ENCODE assay signal across 21 cellular contexts in genomic region chr16:72977127-72977526, GRCh38.
DNase-seq lines count a peak whose midpoint lies in the region; ATAC-seq and TF ChIP-seq lines count a peak whose summit lies in the region.
"Had no signal": no experiment of that assay in that cellular context is flagged by ENCODE, and none has a peak within 500 bp of the region (broad histone marks: within the 10 kb centered on the region; RNA-seq: fewer than 3 reads in every experiment).

No MANE protein-coding gene starts in this region.

- H3K36me3 Mint-ChIP-seq in CD14-positive monocyte = peaks cover 2 to 9% of the 10 kb centered on the region in 2 donors
- peaks cover 4% of the 10 kb centered on the region for H3K36me3 Mint-ChIP-seq in chondrocyte (ENCODE audit: low read depth)

- no peaks in the 10 kb centered on the region for H3K9me2 ChIP-seq in MM.1S (replicated peaks; ENCODE audit: insufficient read depth, low read length)

- TF ChIP-seq CTCF in CD14-positive monocyte (IDR thresholded peaks at IDR 0.05) (no peak), chondrocyte (IDR thresholded peaks at IDR 0.05) (no peak), lower lobe of right lung (IDR thresholded peaks at IDR 0.05) (no peak), psoas muscle (IDR thresholded peaks at IDR 0.05) (no peak), MM.1S (IDR thresholded peaks at IDR 0.05; ENCODE audit: low read length) (no peak), esophagus muscularis mucosa (IDR thresholded peaks at IDR 0.05) (no peak), foreskin fibroblast (IDR thresholded peaks at IDR 0.05; ENCODE audit: low read depth, low read length) (no peak)

- H3K27me3 ChIP-seq in lower lobe of right lung (ENCODE audit: low read depth) (no peaks in the 10 kb centered on the region), psoas muscle (ENCODE audit: insufficient read depth in 3 of 3, low read length in 2 of 3) (no peaks in the 10 kb centered on the region), MM.1S (replicated peaks; ENCODE audit: insufficient read depth, low read length) (no peaks in the 10 kb centered on the region), esophagus muscularis mucosa (no peaks in the 10 kb centered on the region)
- H3K27me3 ChIP-seq: SJSA1 had no signal

- TF ChIP-seq EP300 in esophagus muscularis mucosa (IDR thresholded peaks at IDR 0.05) = no peak

- H3K4me3 ChIP-seq in lower lobe of right lung (no peak overlapping the region), psoas muscle (no peak overlapping the region), MM.1S (ENCODE audit: low read length) (no peak overlapping the region), esophagus muscularis mucosa (no peak overlapping the region), foreskin fibroblast (ENCODE audit: low read depth in 1 of 2, low read length in 2 of 2) (no peak overlapping the region)
- H3K4me3 ChIP-seq: HAP-1, SJSA1 had no signal

- H3K4me1 Mint-ChIP-seq in CD14-positive monocyte = peaks cover 33% of the 10 kb centered on the region
- H3K4me1 Mint-ChIP-seq in chondrocyte (ENCODE audit: low read depth) = peaks cover 94% of the 10 kb centered on the region

- no peaks in the 10 kb centered on the region for H3K79me2 ChIP-seq in MM.1S (ENCODE audit: low read length)

- no peak for TF ChIP-seq POLR2A in esophagus muscularis mucosa (IDR thresholded peaks at IDR 0.05; ENCODE audit: low read depth)

- H3K9ac ChIP-seq in MM.1S (ENCODE audit: low read length) = no peak overlapping the region
- H3K9ac ChIP-seq: KMS-11 had no signal

- H3K9me3 ChIP-seq in lower lobe of right lung = no peaks in the 10 kb centered on the region
- no peaks in the 10 kb centered on the region for H3K9me3 ChIP-seq in psoas muscle
- H3K9me3 ChIP-seq in MM.1S (replicated peaks; ENCODE audit: insufficient read depth, low read length) = no peaks in the 10 kb centered on the region
- H3K9me3 ChIP-seq in esophagus muscularis mucosa = no peaks in the 10 kb centered on the region
- H3K9me3 ChIP-seq: HAP-1, SJSA1 had no signal

- intact Hi-C loops in CD14-positive monocyte (cut with micrococcal nuclease) = loop anchor here in 1 of 2 donors (5.0 to 10.0 kb wide), 4 partner anchors 35 to 218 kb away; partner anchors contain the start of gene ZFHX3
- intact Hi-C loops in lower lobe of right lung (cut with DNase I) = no loop called here
- intact Hi-C loops in psoas muscle (cut with DNase I) = no loop called here
- intact Hi-C loops in esophagus muscularis mucosa (cut with DNase I) = no loop called here

- H3K4me3 Mint-ChIP-seq in CD14-positive monocyte = peak overlapping the region in 1 of 2 donors; percentile 28
- H3K4me3 Mint-ChIP-seq in chondrocyte (ENCODE audit: unreplicated experiment) = no peak overlapping the region

- WGBS in psoas muscle, 3 donors = 72 to 93% (median 76%) methylated on average over 7 of the region's 7 CpGs
- WGBS in esophagus muscularis mucosa = 85% methylated on average over 7 of the region's 7 CpGs

- H3F3A ChIP-seq in MM.1S (ENCODE audit: insufficient read depth, low read length) = no peaks in the 10 kb centered on the region

- H2AFZ ChIP-seq in MM.1S (ENCODE audit: low read length) = no peak overlapping the region

- H3K4me2 ChIP-seq in MM.1S (ENCODE audit: low read depth, low read length) = no peak overlapping the region
- H3K4me2 ChIP-seq: KMS-11 had no signal

- H4K20me1 ChIP-seq in MM.1S (ENCODE audit: insufficient read depth, low read length) = no peaks in the 10 kb centered on the region

- no peaks in the 10 kb centered on the region for H3K9me3 Mint-ChIP-seq in CD14-positive monocyte
- no peaks in the 10 kb centered on the region for H3K9me3 Mint-ChIP-seq in chondrocyte (ENCODE audit: low read depth)

- H3K36me3 ChIP-seq in lower lobe of right lung = no peaks in the 10 kb centered on the region
- H3K36me3 ChIP-seq in psoas muscle (ENCODE audit: insufficient read depth in 1 of 2, low read depth in 1 of 2) = no peaks in the 10 kb centered on the region
- no peaks in the 10 kb centered on the region for H3K36me3 ChIP-seq in MM.1S (replicated peaks; ENCODE audit: insufficient read depth, low read length)
- no peaks in the 10 kb centered on the region for H3K36me3 ChIP-seq in esophagus muscularis mucosa
- H3K36me3 ChIP-seq: HAP-1, SJSA1 had no signal

- H3K4me1 ChIP-seq in lower lobe of right lung = peaks cover 35% of the 10 kb centered on the region
- peaks cover 35% of the 10 kb centered on the region for H3K4me1 ChIP-seq in psoas muscle
- no peaks in the 10 kb centered on the region for H3K4me1 ChIP-seq in MM.1S (ENCODE audit: low read length)
- peaks cover 6 to 41% (median 19%) of the 10 kb centered on the region in 4 donors for H3K4me1 ChIP-seq in esophagus muscularis mucosa
- H3K4me1 ChIP-seq: HAP-1, SJSA1 had no signal

- H3K27ac Mint-ChIP-seq in CD14-positive monocyte = peak overlapping the region; percentile 76 to 93 (median 88)
- H3K27ac Mint-ChIP-seq in chondrocyte (ENCODE audit: unreplicated experiment) = peak overlapping the region; percentile 74

- DNase-seq in CD14-positive monocyte (ENCODE audit: low spot score) (no peak), chondrocyte (ENCODE audit: low spot score) (no peak), lower lobe of right lung (peak; percentile 31), psoas muscle (no peak), MM.1S (no peak), esophagus muscularis mucosa (ENCODE audit: extremely low spot score) (no peak), foreskin fibroblast (no peak)
- DNase-seq: EL, IMR-90, NCI-H1105, NCI-H146, NCI-H2029 treated with DMSO at 0.1 percent for 48 hours, NCI-H2171 treated with DMSO at 0.1 percent for 48 hours, NCI-H446, NCI-H526, OCI-M1 had no signal

- H3K27me3 Mint-ChIP-seq in CD14-positive monocyte (ENCODE audit: low read depth in 3 of 3) (peaks cover 0 to 3% (median 3%) of the 10 kb centered on the region in 3 donors), chondrocyte (ENCODE audit: low read depth) (no peaks in the 10 kb centered on the region)

- H3K27ac ChIP-seq in lower lobe of right lung = no peak overlapping the region
- H3K27ac ChIP-seq in psoas muscle = no peak overlapping the region
- H3K27ac ChIP-seq in MM.1S (ENCODE audit: low read length) = no peak overlapping the region
- no peak overlapping the region for H3K27ac ChIP-seq in esophagus muscularis mucosa (replicated peaks in 1 of 4)
- H3K27ac ChIP-seq: KMS-11, SJSA1 had no signal

- ATAC-seq in lower lobe of right lung (no peak), psoas muscle (peak in 3 of 4 donors; percentile 19 to 66 (median 43)), HG02870 (IDR thresholded peaks at IDR 0.05; ENCODE audit: unreplicated experiment) (no peak)
- ATAC-seq: Right ventricle myocardium inferior had no signal

Comparison
In these comparisons a context has a peak if more than half of its experiments do, and no peak if none do; other contexts are left out.
1. ATAC-seq: peak in psoas muscle (3 of 4); none in lower lobe of right lung (0 of 2) and HG02870 (single experiment).